1 cellular context compared by ENCODE assay signal in the genomic region with DNA sequence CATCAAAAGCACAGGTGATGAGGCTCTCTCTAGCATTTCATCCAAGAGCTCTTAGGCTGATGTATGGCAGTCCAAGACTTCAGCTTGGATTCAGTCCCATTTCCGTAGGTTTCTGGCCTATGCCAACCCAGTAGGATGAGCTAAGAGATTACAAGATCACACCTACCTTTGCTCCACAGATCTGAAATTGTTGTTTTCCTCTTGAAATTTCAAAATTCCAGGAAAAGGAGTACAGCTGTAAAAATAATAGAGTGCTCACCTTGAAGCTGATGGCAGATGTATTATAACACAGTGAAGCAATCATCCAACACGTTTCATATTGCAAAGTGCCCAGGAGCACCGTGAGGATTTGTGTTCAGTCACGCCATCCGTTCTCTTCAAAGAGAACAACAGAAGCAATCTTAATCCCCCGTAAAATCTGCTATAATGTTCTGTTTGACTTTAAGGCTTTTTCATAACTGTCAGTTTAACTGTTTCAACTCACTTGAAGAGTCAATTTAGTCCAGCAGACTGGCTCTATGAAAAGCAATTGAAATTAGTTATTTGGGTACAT.
TF ChIP-seq lines count a peak whose summit lies in the region.

No MANE protein-coding gene starts in this region.

TF ChIP-seq in GM23338, 12 proteins besides CTCF, POLR2A, EP300 and RAD21:
- TF ChIP-seq, protein P1, sequence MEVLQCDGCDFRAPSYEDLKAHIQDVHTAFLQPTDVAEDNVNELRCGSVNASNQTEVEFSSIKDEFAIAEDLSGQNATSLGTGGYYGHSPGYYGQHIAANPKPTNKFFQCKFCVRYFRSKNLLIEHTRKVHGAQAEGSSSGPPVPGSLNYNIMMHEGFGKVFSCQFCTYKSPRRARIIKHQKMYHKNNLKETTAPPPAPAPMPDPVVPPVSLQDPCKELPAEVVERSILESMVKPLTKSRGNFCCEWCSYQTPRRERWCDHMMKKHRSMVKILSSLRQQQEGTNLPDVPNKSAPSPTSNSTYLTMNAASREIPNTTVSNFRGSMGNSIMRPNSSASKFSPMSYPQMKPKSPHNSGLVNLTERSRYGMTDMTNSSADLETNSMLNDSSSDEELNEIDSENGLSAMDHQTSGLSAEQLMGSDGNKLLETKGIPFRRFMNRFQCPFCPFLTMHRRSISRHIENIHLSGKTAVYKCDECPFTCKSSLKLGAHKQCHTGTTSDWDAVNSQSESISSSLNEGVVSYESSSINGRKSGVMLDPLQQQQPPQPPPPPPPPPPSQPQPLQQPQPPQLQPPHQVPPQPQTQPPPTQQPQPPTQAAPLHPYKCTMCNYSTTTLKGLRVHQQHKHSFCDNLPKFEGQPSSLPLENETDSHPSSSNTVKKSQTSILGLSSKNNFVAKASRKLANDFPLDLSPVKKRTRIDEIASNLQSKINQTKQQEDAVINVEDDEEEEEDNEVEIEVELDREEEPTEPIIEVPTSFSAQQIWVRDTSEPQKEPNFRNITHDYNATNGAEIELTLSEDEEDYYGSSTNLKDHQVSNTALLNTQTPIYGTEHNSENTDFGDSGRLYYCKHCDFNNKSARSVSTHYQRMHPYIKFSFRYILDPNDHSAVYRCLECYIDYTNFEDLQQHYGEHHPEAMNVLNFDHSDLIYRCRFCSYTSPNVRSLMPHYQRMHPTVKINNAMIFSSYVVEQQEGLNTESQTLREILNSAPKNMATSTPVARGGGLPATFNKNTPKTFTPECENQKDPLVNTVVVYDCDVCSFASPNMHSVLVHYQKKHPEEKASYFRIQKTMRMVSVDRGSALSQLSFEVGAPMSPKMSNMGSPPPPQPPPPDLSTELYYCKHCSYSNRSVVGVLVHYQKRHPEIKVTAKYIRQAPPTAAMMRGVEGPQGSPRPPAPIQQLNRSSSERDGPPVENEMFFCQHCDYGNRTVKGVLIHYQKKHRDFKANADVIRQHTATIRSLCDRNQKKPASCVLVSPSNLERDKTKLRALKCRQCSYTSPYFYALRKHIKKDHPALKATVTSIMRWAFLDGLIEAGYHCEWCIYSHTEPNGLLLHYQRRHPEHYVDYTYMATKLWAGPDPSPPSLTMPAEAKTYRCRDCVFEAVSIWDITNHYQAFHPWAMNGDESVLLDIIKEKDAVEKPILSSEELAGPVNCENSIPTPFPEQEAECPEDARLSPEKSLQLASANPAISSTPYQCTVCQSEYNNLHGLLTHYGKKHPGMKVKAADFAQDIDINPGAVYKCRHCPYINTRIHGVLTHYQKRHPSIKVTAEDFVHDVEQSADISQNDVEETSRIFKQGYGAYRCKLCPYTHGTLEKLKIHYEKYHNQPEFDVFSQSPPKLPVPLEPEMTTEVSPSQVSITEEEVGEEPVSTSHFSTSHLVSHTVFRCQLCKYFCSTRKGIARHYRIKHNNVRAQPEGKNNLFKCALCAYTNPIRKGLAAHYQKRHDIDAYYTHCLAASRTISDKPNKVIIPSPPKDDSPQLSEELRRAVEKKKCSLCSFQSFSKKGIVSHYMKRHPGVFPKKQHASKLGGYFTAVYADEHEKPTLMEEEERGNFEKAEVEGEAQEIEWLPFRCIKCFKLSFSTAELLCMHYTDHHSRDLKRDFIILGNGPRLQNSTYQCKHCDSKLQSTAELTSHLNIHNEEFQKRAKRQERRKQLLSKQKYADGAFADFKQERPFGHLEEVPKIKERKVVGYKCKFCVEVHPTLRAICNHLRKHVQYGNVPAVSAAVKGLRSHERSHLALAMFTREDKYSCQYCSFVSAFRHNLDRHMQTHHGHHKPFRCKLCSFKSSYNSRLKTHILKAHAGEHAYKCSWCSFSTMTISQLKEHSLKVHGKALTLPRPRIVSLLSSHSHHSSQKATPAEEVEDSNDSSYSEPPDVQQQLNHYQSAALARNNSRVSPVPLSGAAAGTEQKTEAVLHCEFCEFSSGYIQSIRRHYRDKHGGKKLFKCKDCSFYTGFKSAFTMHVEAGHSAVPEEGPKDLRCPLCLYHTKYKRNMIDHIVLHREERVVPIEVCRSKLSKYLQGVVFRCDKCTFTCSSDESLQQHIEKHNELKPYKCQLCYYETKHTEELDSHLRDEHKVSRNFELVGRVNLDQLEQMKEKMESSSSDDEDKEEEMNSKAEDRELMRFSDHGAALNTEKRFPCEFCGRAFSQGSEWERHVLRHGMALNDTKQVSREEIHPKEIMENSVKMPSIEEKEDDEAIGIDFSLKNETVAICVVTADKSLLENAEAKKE (CRISPR knock-in tag; IDR thresholded peaks at IDR 0.05): no peak
- no peak for TF ChIP-seq NANOG (IDR thresholded peaks at IDR 0.05; ENCODE audit: borderline replicate concordance)
- no peak for TF ChIP-seq JUNB (IDR thresholded peaks at IDR 0.05; ENCODE audit: unreplicated experiment)
- no peak for TF ChIP-seq STAT1 (IDR thresholded peaks at IDR 0.05; ENCODE audit: unreplicated experiment)
- no peak for TF ChIP-seq CREB1 (CRISPR knock-in tag; IDR thresholded peaks at IDR 0.05; ENCODE audit: low read depth)
- no peak for TF ChIP-seq ZNF331 (CRISPR knock-in tag; IDR thresholded peaks at IDR 0.05; ENCODE audit: low read depth)
- no peak for TF ChIP-seq POLR2AphosphoS5 (IDR thresholded peaks at IDR 0.05; ENCODE audit: low read depth)
- TF ChIP-seq ZNF114 (CRISPR knock-in tag; IDR thresholded peaks at IDR 0.05): no peak
- TF ChIP-seq EZH2phosphoT487 (IDR thresholded peaks at IDR 0.05; ENCODE audit: unreplicated experiment): no peak
- TF ChIP-seq, protein P2, sequence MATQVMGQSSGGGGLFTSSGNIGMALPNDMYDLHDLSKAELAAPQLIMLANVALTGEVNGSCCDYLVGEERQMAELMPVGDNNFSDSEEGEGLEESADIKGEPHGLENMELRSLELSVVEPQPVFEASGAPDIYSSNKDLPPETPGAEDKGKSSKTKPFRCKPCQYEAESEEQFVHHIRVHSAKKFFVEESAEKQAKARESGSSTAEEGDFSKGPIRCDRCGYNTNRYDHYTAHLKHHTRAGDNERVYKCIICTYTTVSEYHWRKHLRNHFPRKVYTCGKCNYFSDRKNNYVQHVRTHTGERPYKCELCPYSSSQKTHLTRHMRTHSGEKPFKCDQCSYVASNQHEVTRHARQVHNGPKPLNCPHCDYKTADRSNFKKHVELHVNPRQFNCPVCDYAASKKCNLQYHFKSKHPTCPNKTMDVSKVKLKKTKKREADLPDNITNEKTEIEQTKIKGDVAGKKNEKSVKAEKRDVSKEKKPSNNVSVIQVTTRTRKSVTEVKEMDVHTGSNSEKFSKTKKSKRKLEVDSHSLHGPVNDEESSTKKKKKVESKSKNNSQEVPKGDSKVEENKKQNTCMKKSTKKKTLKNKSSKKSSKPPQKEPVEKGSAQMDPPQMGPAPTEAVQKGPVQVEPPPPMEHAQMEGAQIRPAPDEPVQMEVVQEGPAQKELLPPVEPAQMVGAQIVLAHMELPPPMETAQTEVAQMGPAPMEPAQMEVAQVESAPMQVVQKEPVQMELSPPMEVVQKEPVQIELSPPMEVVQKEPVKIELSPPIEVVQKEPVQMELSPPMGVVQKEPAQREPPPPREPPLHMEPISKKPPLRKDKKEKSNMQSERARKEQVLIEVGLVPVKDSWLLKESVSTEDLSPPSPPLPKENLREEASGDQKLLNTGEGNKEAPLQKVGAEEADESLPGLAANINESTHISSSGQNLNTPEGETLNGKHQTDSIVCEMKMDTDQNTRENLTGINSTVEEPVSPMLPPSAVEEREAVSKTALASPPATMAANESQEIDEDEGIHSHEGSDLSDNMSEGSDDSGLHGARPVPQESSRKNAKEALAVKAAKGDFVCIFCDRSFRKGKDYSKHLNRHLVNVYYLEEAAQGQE (IDR thresholded peaks at IDR 0.05; ENCODE audit: unreplicated experiment): no peak
- TF ChIP-seq, protein P3, sequence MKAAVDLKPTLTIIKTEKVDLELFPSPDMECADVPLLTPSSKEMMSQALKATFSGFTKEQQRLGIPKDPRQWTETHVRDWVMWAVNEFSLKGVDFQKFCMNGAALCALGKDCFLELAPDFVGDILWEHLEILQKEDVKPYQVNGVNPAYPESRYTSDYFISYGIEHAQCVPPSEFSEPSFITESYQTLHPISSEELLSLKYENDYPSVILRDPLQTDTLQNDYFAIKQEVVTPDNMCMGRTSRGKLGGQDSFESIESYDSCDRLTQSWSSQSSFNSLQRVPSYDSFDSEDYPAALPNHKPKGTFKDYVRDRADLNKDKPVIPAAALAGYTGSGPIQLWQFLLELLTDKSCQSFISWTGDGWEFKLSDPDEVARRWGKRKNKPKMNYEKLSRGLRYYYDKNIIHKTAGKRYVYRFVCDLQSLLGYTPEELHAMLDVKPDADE (IDR thresholded peaks at IDR 0.05): no peak
- TF ChIP-seq EZH2 (IDR thresholded peaks at IDR 0.05; ENCODE audit: low read depth, unreplicated experiment): no peak
